In genomic region chr14:89432226-89432625, GRCh38 we compare ENCODE assay signal across 15 cellular contexts. TPM values are rescaled to one million over a fixed set of nuclear protein-coding genes. Genes with fewer than 3 reads are reported as not detected.
DNase-seq lines count a peak whose midpoint lies in the region; ATAC-seq and TF ChIP-seq lines count a peak whose summit lies in the region.
"Had no signal": no experiment of that assay in that cellular context is flagged by ENCODE, and none has a peak within 500 bp of the region (broad histone marks: within the 10 kb centered on the region; RNA-seq: fewer than 3 reads in every experiment).

No MANE protein-coding gene starts in this region.

- H3K14ac ChIP-seq in trophoblast cell (ENCODE audit: low read length): no peak overlapping the region

- no peak overlapping the region for H3K9ac ChIP-seq in trophoblast cell (ENCODE audit: low read length)

- CTCF ChIA-PET in activated CD8-positive, alpha-beta T cell treated with anti-CD3 and anti-CD28 coated beads, Interleukin-2, amount 10 ng/mL, durations not matched to agents 7 days and 5 days (lab: Charles Lee): no interaction called here

- no peak overlapping the region for H3K23ac ChIP-seq in trophoblast cell (ENCODE audit: low read length)

- peaks cover 65% of the 10 kb centered on the region for H3K4me1 Mint-ChIP-seq in activated CD8-positive, alpha-beta T cell treated with anti-CD3 and anti-CD28 coated beads, Interleukin-2, amount 10 ng/mL, durations not matched to agents 7 days and 5 days (ENCODE audit: low read depth)

- H3K79me1 ChIP-seq in trophoblast cell (ENCODE audit: low read length): peaks cover 12% of the 10 kb centered on the region

- peaks cover 7% of the 10 kb centered on the region for H3K36me3 Mint-ChIP-seq in activated CD8-positive, alpha-beta T cell treated with anti-CD3 and anti-CD28 coated beads, Interleukin-2, amount 10 ng/mL, durations not matched to agents 7 days and 5 days (ENCODE audit: low read depth)

- DNase-seq in NCI-H1417 (lab: John Stamatoyannopoulos, UW) (peak in 2 of 3 experiments; percentile 10 to 53), NCI-H1417 treated with DMSO at 0.1 percent for 48 hours (lab: John Stamatoyannopoulos, UW) (no peak), HAP-1 (ENCODE audit: low spot score in 2 of 2) (peak; percentile 61 to 64), mucosa of descending colon (peak in 1 of 3 donors; percentile 50), trophoblast cell (no peak), UCSD-AML1 (lab: John Stamatoyannopoulos, UW; ENCODE audit: unreplicated experiment) (no peak)
- DNase-seq in activated CD8-positive, alpha-beta T cell treated with anti-CD3 and anti-CD28 coated beads, Interleukin-2, amount 10 ng/mL, durations not matched to agents 7 days and 5 days: no peak
- DNase-seq: activated gamma-delta T cell treated with Interleukin-2 at 50 U/mL for 16 hours; effector memory CD4-positive, alpha-beta T cell; left ventricle myocardium superior; NCI-H1930; stimulated activated CD4-positive, alpha-beta T cell treated with anti-CD3 and anti-CD28 coated beads, Interleukin-1b, Interleukin-23, amount 100 ng/mL, for 48 hours; stimulated activated naive CD4-positive, alpha-beta T cell treated with Interleukin-2 at 50 U/mL for 16 hours had no signal

- no peak overlapping the region for H2BK12ac ChIP-seq in trophoblast cell (ENCODE audit: low read length)

- H2AK5ac ChIP-seq in trophoblast cell (ENCODE audit: low read length): no peak overlapping the region

- H3K27me3 Mint-ChIP-seq in activated CD8-positive, alpha-beta T cell treated with anti-CD3 and anti-CD28 coated beads, Interleukin-2, amount 10 ng/mL, durations not matched to agents 7 days and 5 days (ENCODE audit: low read depth): no peaks in the 10 kb centered on the region

- no peak overlapping the region for H4K91ac ChIP-seq in trophoblast cell (ENCODE audit: low read depth, low read length)

- in situ Hi-C loops in HAP-1 (cut with MboI; ENCODE audit: low sequenced_read_pairs): no loop called here

- H3K27ac ChIP-seq in trophoblast cell (ENCODE audit: low read depth, low read length): no peak overlapping the region
- H3K27ac ChIP-seq: VCaP had no signal

- no peaks in the 10 kb centered on the region for H3K27me3 ChIP-seq in HAP-1 (ENCODE audit: low read depth)
- no peaks in the 10 kb centered on the region for H3K27me3 ChIP-seq in trophoblast cell (ENCODE audit: insufficient read depth, low read length)

- no peak for ATAC-seq in activated CD8-positive, alpha-beta T cell treated with anti-CD3 and anti-CD28 coated beads, Interleukin-2, amount 10 ng/mL, durations not matched to agents 7 days and 5 days
- ATAC-seq in mucosa of descending colon (peak; percentile 7), GM18519 (IDR thresholded peaks at IDR 0.05; ENCODE audit: low FRiP score, unreplicated experiment) (no peak)
- ATAC-seq: left ventricle myocardium superior had no signal

- H3K4me3 ChIP-seq in HAP-1 (no peak overlapping the region), mucosa of descending colon (no peak overlapping the region), trophoblast cell (ENCODE audit: low read depth, low read length) (no peak overlapping the region)

- H3K4me2 ChIP-seq in trophoblast cell (ENCODE audit: low read length): no peak overlapping the region

- peak overlapping the region; percentile 46 for H3K27ac Mint-ChIP-seq in activated CD8-positive, alpha-beta T cell treated with anti-CD3 and anti-CD28 coated beads, Interleukin-2, amount 10 ng/mL, durations not matched to agents 7 days and 5 days

- H2BK120ac ChIP-seq in trophoblast cell (ENCODE audit: insufficient read depth, low read length, poor library complexity): no peak overlapping the region

- intact Hi-C loops in mucosa of descending colon (cut with DNase I, micrococcal nuclease): no loop called here

- H4K12ac ChIP-seq in trophoblast cell (ENCODE audit: low read depth, low read length): no peak overlapping the region

- H3K18ac ChIP-seq in trophoblast cell (ENCODE audit: low read length): no peak overlapping the region

- H3K79me2 ChIP-seq in trophoblast cell (ENCODE audit: control insufficient read depth, insufficient read depth, low read length, poor library complexity): peaks cover 2% of the 10 kb centered on the region

- no peak overlapping the region for H2BK5ac ChIP-seq in trophoblast cell (ENCODE audit: low read depth, low read length, poor library complexity)

- H3K9me3 ChIP-seq in HAP-1 (no peaks in the 10 kb centered on the region), mucosa of descending colon (no peaks in the 10 kb centered on the region), trophoblast cell (ENCODE audit: insufficient read depth, low read depth, low read length) (no peaks in the 10 kb centered on the region)

- H3K4me1 ChIP-seq in HAP-1: peaks cover 26% of the 10 kb centered on the region
- peaks cover 16% of the 10 kb centered on the region for H3K4me1 ChIP-seq in mucosa of descending colon (ENCODE audit: low read depth)
- peaks cover 11 to 13% of the 10 kb centered on the region in 2 experiments for H3K4me1 ChIP-seq in trophoblast cell (ENCODE audit: control insufficient read depth in 1 of 2, insufficient read depth in 2 of 2, low read length in 2 of 2)

- POLR2A ChIA-PET in activated CD8-positive, alpha-beta T cell treated with anti-CD3 and anti-CD28 coated beads, Interleukin-2, amount 10 ng/mL, durations not matched to agents 7 days and 5 days (lab: Charles Lee): interaction anchor here (1.1 kb wide), 1 partner anchor 237 kb away, joined by 4 read pairs; no protein-coding TSS in a partner anchor

- TF ChIP-seq CTCF in mucosa of descending colon (IDR thresholded peaks at IDR 0.05): no peak

- no peak overlapping the region for H3K4me3 Mint-ChIP-seq in activated CD8-positive, alpha-beta T cell treated with anti-CD3 and anti-CD28 coated beads, Interleukin-2, amount 10 ng/mL, durations not matched to agents 7 days and 5 days

- no peaks in the 10 kb centered on the region for H3K36me3 ChIP-seq in HAP-1 (replicated peaks)
- H3K36me3 ChIP-seq in mucosa of descending colon (ENCODE audit: low read depth): no peaks in the 10 kb centered on the region
- H3K36me3 ChIP-seq in trophoblast cell (ENCODE audit: control insufficient read depth in 1 of 2, insufficient read depth in 2 of 2, low read length in 2 of 2): no peaks in the 10 kb centered on the region

- no CpG with 5 or more reads among the region's 4 CpGs for WGBS in trophoblast cell (ENCODE audit: extremely low coverage, insufficient coverage, insufficient read length)

- no peak overlapping the region for H4K8ac ChIP-seq in trophoblast cell (ENCODE audit: low read depth, low read length)

- no peak overlapping the region for H3K4ac ChIP-seq in trophoblast cell (ENCODE audit: low read depth, low read length)

- no peak overlapping the region for H2AFZ ChIP-seq in trophoblast cell (ENCODE audit: insufficient read depth, low read length, poor library complexity)

- no peaks in the 10 kb centered on the region for H3K9me3 Mint-ChIP-seq in activated CD8-positive, alpha-beta T cell treated with anti-CD3 and anti-CD28 coated beads, Interleukin-2, amount 10 ng/mL, durations not matched to agents 7 days and 5 days (ENCODE audit: insufficient read depth)

RNA-seq across cellular contexts. Expression of gene FOXN3, which starts 15.2 kb away (rescaled TPM):
- 10 to 100 TPM; 70.3 to 72.7 TPM for total RNA-seq in activated CD8-positive, alpha-beta T cell treated with anti-CD3 and anti-CD28 coated beads, Interleukin-2, amount 10 ng/mL, durations not matched to agents 7 days and 5 days
- 100 to 1,000 TPM in 2 of 3 donors, 10 to 100 TPM in 1; 77.4 to 154 (median 113) TPM for total RNA-seq in mucosa of descending colon
- polyA plus RNA-seq in trophoblast cell (2013): 55.1 and 55.6 TPM in 2 replicates

Comparison
In these comparisons a context has a peak if more than half of its experiments do, and no peak if none do; other contexts are left out.
1. DNase-seq: peak in NCI-H1417 (2 of 3) and HAP-1 (2 of 2); none in NCI-H1417 treated with DMSO at 0.1 percent for 48 hours (single experiment), activated CD8-positive, alpha-beta T cell treated with anti-CD3 and anti-CD28 coated beads, Interleukin-2, amount 10 ng/mL, durations not matched to agents 7 days and 5 days (single experiment), trophoblast cell (0 of 2) and UCSD-AML1 (single experiment).